Comparison of ENCODE assay signal across 8 cellular contexts in the genomic region with DNA sequence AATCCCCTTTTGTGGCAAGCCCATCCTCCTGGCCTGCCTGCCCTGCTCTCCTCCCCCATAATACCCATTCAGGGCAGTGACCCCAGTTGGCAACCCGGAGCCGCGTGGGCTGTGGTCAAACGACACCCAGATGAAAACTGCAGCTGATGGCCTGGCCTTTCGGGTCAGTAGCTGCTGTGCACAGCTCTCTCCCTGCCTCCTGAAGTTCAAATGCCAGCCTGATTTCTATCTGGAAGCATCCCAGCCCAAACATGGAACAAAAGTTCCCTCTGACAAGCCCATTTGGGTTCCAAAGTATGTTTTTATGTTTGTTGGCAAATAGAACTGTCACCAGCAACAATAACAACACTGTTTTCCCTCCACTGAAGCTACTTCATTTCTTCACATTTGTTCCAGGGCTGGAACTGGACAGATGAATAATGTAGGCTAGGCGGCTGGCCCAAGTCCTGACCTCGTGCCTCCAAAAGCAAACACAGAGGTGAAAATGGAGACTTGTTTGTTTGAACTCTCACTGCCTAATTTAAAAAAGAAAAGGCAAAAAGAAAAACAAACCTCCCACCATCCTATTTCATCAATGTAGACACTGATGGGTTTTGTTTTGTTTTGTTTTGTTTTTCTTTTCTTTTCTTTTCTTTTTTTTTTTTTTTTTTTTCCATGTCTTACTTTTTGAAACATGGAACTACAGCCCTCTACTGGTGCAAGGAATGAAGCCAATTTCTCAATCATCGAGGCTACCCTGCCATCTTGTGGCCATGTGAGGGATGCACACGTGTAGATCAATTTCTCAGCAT.
DNase-seq lines count a peak whose midpoint lies in the region; ATAC-seq, FAIRE-seq and TF ChIP-seq lines count a peak whose summit lies in the region.

No MANE protein-coding gene starts in this region.

- H3K9ac ChIP-seq in keratinocyte (ENCODE audit: control insufficient read depth, extremely low read depth, insufficient read depth, low read length) = no peak overlapping the region

- DNase-seq in GM18507 (ENCODE audit: extremely low spot score, insufficient read length, low read depth) (peak; percentile 40), NCI-H2227 treated with DMSO at 0.1 percent for 48 hours (lab: John Stamatoyannopoulos, UW) (peak; percentile 78), WTC11 (ENCODE audit: low spot score) (peak; percentile 74), bronchial epithelial cell (ENCODE audit: low read depth) (peak; percentile 80), keratinocyte (ENCODE audit: low read depth, low spot score) (peak; percentile 58)
- DNase-seq in stimulated activated CD4-positive, alpha-beta T cell treated with anti-CD3 and anti-CD28 coated beads, Interleukin-15, amount 100 ng/mL, for 48 hours (ENCODE audit: low read depth in 2 of 2) = peak; percentile 22 to 60

- H3K27me3 Mint-ChIP-seq in WTC11 (ENCODE audit: low read depth) = no peaks in the 10 kb centered on the region

- H3K9me3 Mint-ChIP-seq in WTC11 = peaks cover 13% of the 10 kb centered on the region

- no peaks in the 10 kb centered on the region for H3K9me1 ChIP-seq in keratinocyte (ENCODE audit: control insufficient read depth, extremely low read depth, insufficient read depth, low read length)

- TF ChIP-seq CTCF in 22Rv1 (IDR thresholded peaks at IDR 0.05) (peak; percentile 98), WTC11 (IDR thresholded peaks at IDR 0.05) (peak; percentile 78), bronchial epithelial cell (IDR thresholded peaks at IDR 0.05; ENCODE audit: insufficient read depth, low read length, severe bottlenecking) (peak; percentile 83), keratinocyte (optimal IDR thresholded peaks at IDR 0.05 in 1 of 3, IDR thresholded peaks at IDR 0.05 in 1 of 3, conservative IDR thresholded peaks at IDR 0.05 in 1 of 3; ENCODE audit: extremely low read depth in 1 of 3, insufficient read depth in 2 of 3, low read length in 3 of 3) (peak; percentile 85 to 99 (median 97))

- FAIRE-seq in GM18507 (lab: Jason Lieb, UNC) (peak; percentile 86), bronchial epithelial cell (lab: Jason Lieb, UNC) (no peak), keratinocyte (lab: Jason Lieb, UNC) (peak; percentile 82)

- peaks cover 18% of the 10 kb centered on the region for H3K4me1 ChIP-seq in keratinocyte (ENCODE audit: control insufficient read depth, extremely low read depth, insufficient read depth, low read length)

- H3K4me3 Mint-ChIP-seq in WTC11 = no peak overlapping the region

- peak overlapping the region; percentile 86 for H3K4me2 ChIP-seq in keratinocyte (ENCODE audit: control insufficient read depth, extremely low read depth, insufficient read depth, low read depth, low read length)

- no peak overlapping the region for H3K4me3 ChIP-seq in bronchial epithelial cell (ENCODE audit: low read depth, low read length)
- H3K4me3 ChIP-seq in keratinocyte (ENCODE audit: control insufficient read depth in 2 of 3, extremely low read depth in 1 of 3, insufficient read depth in 2 of 3, low read depth in 1 of 3, low read length in 3 of 3) = no peak overlapping the region

- POLR2A ChIA-PET in WTC11 (lab: Charles Lee) = no interaction called here

- H3K4me1 Mint-ChIP-seq in WTC11 = no peaks in the 10 kb centered on the region

- H3K36me3 ChIP-seq in bronchial epithelial cell (ENCODE audit: control insufficient read depth, insufficient read depth, low read length) (no peaks in the 10 kb centered on the region), keratinocyte (ENCODE audit: control insufficient read depth in 2 of 2, extremely low read depth in 1 of 2, insufficient read depth in 2 of 2, low read length in 2 of 2) (no peaks in the 10 kb centered on the region)

- no peak overlapping the region for H3K27ac Mint-ChIP-seq in WTC11

- no peaks in the 10 kb centered on the region for H4K20me1 ChIP-seq in keratinocyte (ENCODE audit: control insufficient read depth, extremely low read depth, insufficient read depth, low read length)

- CTCF ChIA-PET in WTC11 (lab: Charles Lee) = no interaction called here

- dilution Hi-C loops in keratinocyte (cut with MboI; ENCODE audit: extremely low pct_ligation_motif_present, low sequenced_read_pairs) = no loop called here

- H3K27ac ChIP-seq in 22Rv1 = no peak overlapping the region
- H3K27ac ChIP-seq in keratinocyte (ENCODE audit: control insufficient read depth, insufficient read depth, low read length) = peak overlapping the region; percentile 79

- peaks cover 3% of the 10 kb centered on the region for H3K9me3 ChIP-seq in keratinocyte (ENCODE audit: control insufficient read depth, low read depth, low read length)

- H3K27me3 ChIP-seq in bronchial epithelial cell (ENCODE audit: control insufficient read depth, insufficient read depth, low read length) = no peaks in the 10 kb centered on the region
- H3K27me3 ChIP-seq in keratinocyte (ENCODE audit: control insufficient read depth, extremely low read depth, insufficient read depth, low read length) = no peaks in the 10 kb centered on the region

- ATAC-seq in HG03159 (IDR thresholded peaks at IDR 0.05; ENCODE audit: unreplicated experiment) (peak; percentile 80), WTC11 (peak; percentile 82)

- no peaks in the 10 kb centered on the region for H3K79me2 ChIP-seq in keratinocyte (ENCODE audit: control insufficient read depth, insufficient read depth, low read length)

- H3K36me3 Mint-ChIP-seq in WTC11 = 0 out of 2 replicates have a peak, but pooled peaks cover 2% of the 10 kb centered on the region

- H2AFZ ChIP-seq in keratinocyte (ENCODE audit: control insufficient read depth, low read length) = no peak overlapping the region

TF ChIP-seq in WTC11, 78 proteins besides CTCF, POLR2A, EP300 and RAD21:
- no peak for TF ChIP-seq ZNF317 (CRISPR knock-in tag; IDR thresholded peaks at IDR 0.05; ENCODE audit: borderline replicate concordance, low read depth)
- no peak for TF ChIP-seq JAZF1 (CRISPR knock-in tag; IDR thresholded peaks at IDR 0.05)
- no peak for TF ChIP-seq ETV6 (CRISPR knock-in tag; IDR thresholded peaks at IDR 0.05)
- TF ChIP-seq, protein P1, sequence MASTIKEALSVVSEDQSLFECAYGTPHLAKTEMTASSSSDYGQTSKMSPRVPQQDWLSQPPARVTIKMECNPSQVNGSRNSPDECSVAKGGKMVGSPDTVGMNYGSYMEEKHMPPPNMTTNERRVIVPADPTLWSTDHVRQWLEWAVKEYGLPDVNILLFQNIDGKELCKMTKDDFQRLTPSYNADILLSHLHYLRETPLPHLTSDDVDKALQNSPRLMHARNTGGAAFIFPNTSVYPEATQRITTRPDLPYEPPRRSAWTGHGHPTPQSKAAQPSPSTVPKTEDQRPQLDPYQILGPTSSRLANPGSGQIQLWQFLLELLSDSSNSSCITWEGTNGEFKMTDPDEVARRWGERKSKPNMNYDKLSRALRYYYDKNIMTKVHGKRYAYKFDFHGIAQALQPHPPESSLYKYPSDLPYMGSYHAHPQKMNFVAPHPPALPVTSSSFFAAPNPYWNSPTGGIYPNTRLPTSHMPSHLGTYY (CRISPR knock-in tag; IDR thresholded peaks at IDR 0.05) = no peak
- no peak for TF ChIP-seq EMX1 (CRISPR knock-in tag; IDR thresholded peaks at IDR 0.05)
- no peak for TF ChIP-seq RORB (CRISPR knock-in tag; IDR thresholded peaks at IDR 0.05)
- no peak for TF ChIP-seq NFE2L1 (CRISPR knock-in tag; IDR thresholded peaks at IDR 0.05)
TF ChIP-seq in WTC11: peak in this region for 0.
